In the genomic region with DNA sequence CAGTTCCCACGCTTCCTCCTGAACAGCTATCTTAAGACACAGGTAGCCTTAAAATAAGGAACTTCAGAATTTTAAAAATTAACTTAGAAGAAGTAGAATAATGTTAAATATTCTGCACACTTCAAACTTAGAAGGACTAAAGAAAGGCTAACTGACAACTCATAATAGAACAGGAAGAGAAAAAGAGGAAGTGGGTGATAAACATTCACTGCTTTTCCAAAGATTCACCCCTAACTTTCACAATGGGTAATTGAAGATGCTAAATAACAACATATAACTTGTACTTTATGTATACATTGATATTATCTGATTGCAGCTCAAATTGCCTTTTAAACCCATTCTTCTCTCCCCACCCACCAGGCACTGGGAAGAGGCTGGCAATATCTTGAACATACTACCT, we compare ENCODE assay signal across 14 cellular contexts.
DNase-seq lines count a peak whose midpoint lies in the region; ATAC-seq, FAIRE-seq and TF ChIP-seq lines count a peak whose summit lies in the region.
"Had no signal": no experiment of that assay in that cellular context is flagged by ENCODE, and none has a peak within 500 bp of the region (broad histone marks: within the 10 kb centered on the region; RNA-seq: fewer than 3 reads in every experiment).

No MANE protein-coding gene starts in this region.

- H3F3A ChIP-seq in smooth muscle cell (ENCODE audit: low read depth) = no peaks in the 10 kb centered on the region

- no peak overlapping the region for H3K4me3 ChIP-seq in smooth muscle cell
- no peak overlapping the region for H3K4me3 ChIP-seq in pancreas
- H3K4me3 ChIP-seq in lower lobe of right lung = no peak overlapping the region
- H3K4me3 ChIP-seq in left ventricle myocardium inferior = no peak overlapping the region
- H3K4me3 ChIP-seq: right atrium auricular region had no signal

- H3K4me1 ChIP-seq in smooth muscle cell (ENCODE audit: low read depth) = no peaks in the 10 kb centered on the region
- no peaks in the 10 kb centered on the region for H3K4me1 ChIP-seq in pancreas
- H3K4me1 ChIP-seq in lower lobe of right lung = peaks cover 14% of the 10 kb centered on the region
- peaks cover 14% of the 10 kb centered on the region for H3K4me1 ChIP-seq in left ventricle myocardium inferior

- POLR2A ChIA-PET in activated CD4-positive, alpha-beta T cell treated with anti-CD3 and anti-CD28 coated beads, Interleukin-2, amount 10 ng/mL, durations not matched to agents 7 days and 5 days (lab: Charles Lee) = no interaction called here

- H3K4me3 Mint-ChIP-seq in activated CD4-positive, alpha-beta T cell treated with anti-CD3 and anti-CD28 coated beads, Interleukin-2, amount 10 ng/mL, durations not matched to agents 7 days and 5 days = no peak overlapping the region

- CTCF ChIA-PET in activated CD4-positive, alpha-beta T cell treated with anti-CD3 and anti-CD28 coated beads, Interleukin-2, amount 10 ng/mL, durations not matched to agents 7 days and 5 days (lab: Charles Lee) = no interaction called here

- 0% methylated on average over 1 of the region's 1 CpG for WGBS in smooth muscle cell (ENCODE audit: low lambda C conversion rate)
- WGBS in pancreas, 2 donors = 0 to 40% methylated on average over 1 of the region's 1 CpG

- H3K27me3 Mint-ChIP-seq in activated CD4-positive, alpha-beta T cell treated with anti-CD3 and anti-CD28 coated beads, Interleukin-2, amount 10 ng/mL, durations not matched to agents 7 days and 5 days = peaks cover 12% of the 10 kb centered on the region

- TF ChIP-seq CTCF in smooth muscle cell (IDR thresholded peaks at IDR 0.05; ENCODE audit: borderline replicate concordance, insufficient read depth, poor library complexity, severe bottlenecking) = no peak
- no peak for TF ChIP-seq CTCF in pancreas (IDR thresholded peaks at IDR 0.05)
- TF ChIP-seq CTCF in lower lobe of right lung (IDR thresholded peaks at IDR 0.05) = no peak
- TF ChIP-seq CTCF in left ventricle myocardium inferior (IDR thresholded peaks at IDR 0.05; ENCODE audit: borderline replicate concordance) = no peak

- H3K4me1 Mint-ChIP-seq in activated CD4-positive, alpha-beta T cell treated with anti-CD3 and anti-CD28 coated beads, Interleukin-2, amount 10 ng/mL, durations not matched to agents 7 days and 5 days = peaks cover 17% of the 10 kb centered on the region

- H3K36me3 Mint-ChIP-seq in activated CD4-positive, alpha-beta T cell treated with anti-CD3 and anti-CD28 coated beads, Interleukin-2, amount 10 ng/mL, durations not matched to agents 7 days and 5 days (ENCODE audit: low read depth) = no peaks in the 10 kb centered on the region

- no peaks in the 10 kb centered on the region for H3K9me3 ChIP-seq in smooth muscle cell (replicated peaks; ENCODE audit: low read depth)
- no peaks in the 10 kb centered on the region for H3K9me3 ChIP-seq in pancreas
- H3K9me3 ChIP-seq in lower lobe of right lung = no peaks in the 10 kb centered on the region
- no peaks in the 10 kb centered on the region for H3K9me3 ChIP-seq in left ventricle myocardium inferior (replicated peaks)
- H3K9me3 ChIP-seq: right atrium auricular region had no signal

- no peaks in the 10 kb centered on the region for H3K79me2 ChIP-seq in smooth muscle cell (ENCODE audit: low read depth)

- H3K4me2 ChIP-seq in smooth muscle cell = no peak overlapping the region

- DNase-seq in GM19239 (ENCODE audit: insufficient read length, low spot score) = peak; percentile 9
- no peak for DNase-seq in smooth muscle cell (lab: John Stamatoyannopoulos, UW; ENCODE audit: unreplicated experiment)
- DNase-seq in pancreas = no peak
- no peak for DNase-seq in lower lobe of right lung
- DNase-seq in left ventricle myocardium inferior = no peak
- DNase-seq in activated CD4-positive, alpha-beta T cell treated with anti-CD3 and anti-CD28 coated beads, Interleukin-2, amount 10 ng/mL, durations not matched to agents 7 days and 5 days = no peak
- DNase-seq: activated CD4-positive, alpha-beta T cell treated with anti-CD3 and anti-CD28 coated beads for 1 hour; amygdala; GF-D8; IMR-90; left colon had no signal

- H3K27ac Mint-ChIP-seq in activated CD4-positive, alpha-beta T cell treated with anti-CD3 and anti-CD28 coated beads, Interleukin-2, amount 10 ng/mL, durations not matched to agents 7 days and 5 days = no peak overlapping the region

- H4K20me1 ChIP-seq in smooth muscle cell (ENCODE audit: low read depth) = no peaks in the 10 kb centered on the region

- no peaks in the 10 kb centered on the region for H3K36me3 ChIP-seq in smooth muscle cell (ENCODE audit: low read depth)
- no peaks in the 10 kb centered on the region for H3K36me3 ChIP-seq in pancreas
- no peaks in the 10 kb centered on the region for H3K36me3 ChIP-seq in lower lobe of right lung
- H3K36me3 ChIP-seq in left ventricle myocardium inferior = no peaks in the 10 kb centered on the region
- H3K36me3 ChIP-seq: right atrium auricular region had no signal

- H3K27me3 ChIP-seq in smooth muscle cell (ENCODE audit: low read depth) = no peaks in the 10 kb centered on the region
- no peaks in the 10 kb centered on the region for H3K27me3 ChIP-seq in pancreas
- H3K27me3 ChIP-seq in lower lobe of right lung (ENCODE audit: low read depth) = no peaks in the 10 kb centered on the region
- H3K27me3 ChIP-seq in left ventricle myocardium inferior (ENCODE audit: low read depth) = no peaks in the 10 kb centered on the region
- H3K27me3 ChIP-seq: right atrium auricular region had no signal

- no peak overlapping the region for H3K9ac ChIP-seq in smooth muscle cell (ENCODE audit: low read depth)

- intact Hi-C loops in pancreas (cut with DNase I) = no loop called here
- intact Hi-C loops in lower lobe of right lung (cut with DNase I) = no loop called here
- intact Hi-C loops in left ventricle myocardium inferior (cut with micrococcal nuclease) = no loop called here

- H3K27ac ChIP-seq in smooth muscle cell (ENCODE audit: low read depth) = no peak overlapping the region
- H3K27ac ChIP-seq in pancreas = no peak overlapping the region
- no peak overlapping the region for H3K27ac ChIP-seq in lower lobe of right lung
- no peak overlapping the region for H3K27ac ChIP-seq in left ventricle myocardium inferior (replicated peaks)
- H3K27ac ChIP-seq: right atrium auricular region had no signal

- H2AFZ ChIP-seq in smooth muscle cell (ENCODE audit: low read depth) = peak overlapping the region; percentile 62

- H3K9me3 Mint-ChIP-seq in activated CD4-positive, alpha-beta T cell treated with anti-CD3 and anti-CD28 coated beads, Interleukin-2, amount 10 ng/mL, durations not matched to agents 7 days and 5 days = no peaks in the 10 kb centered on the region

- FAIRE-seq in GM19239 (lab: Jason Lieb, UNC) (no peak), pancreas (lab: Jason Lieb, UNC) (no peak)

- peak; percentile 54 for ATAC-seq in HG02798 (IDR thresholded peaks at IDR 0.05; ENCODE audit: poor library complexity, unreplicated experiment)
- ATAC-seq in HG03575 (IDR thresholded peaks at IDR 0.05; ENCODE audit: extremely low read depth, insufficient number of reproducible peaks, low FRiP score, unreplicated experiment) = peak; percentile 74
- ATAC-seq in pancreas = no peak
- ATAC-seq in lower lobe of right lung = no peak
- ATAC-seq: left colon had no signal

Comparison
In these comparisons a context has a peak if more than half of its experiments do, and no peak if none do; other contexts are left out.
1. ATAC-seq: peak in HG02798 (single experiment) and HG03575 (single experiment); none in pancreas (0 of 4) and lower lobe of right lung (0 of 2).